ENCODE assay signal across 9 cellular contexts in the genomic region with DNA sequence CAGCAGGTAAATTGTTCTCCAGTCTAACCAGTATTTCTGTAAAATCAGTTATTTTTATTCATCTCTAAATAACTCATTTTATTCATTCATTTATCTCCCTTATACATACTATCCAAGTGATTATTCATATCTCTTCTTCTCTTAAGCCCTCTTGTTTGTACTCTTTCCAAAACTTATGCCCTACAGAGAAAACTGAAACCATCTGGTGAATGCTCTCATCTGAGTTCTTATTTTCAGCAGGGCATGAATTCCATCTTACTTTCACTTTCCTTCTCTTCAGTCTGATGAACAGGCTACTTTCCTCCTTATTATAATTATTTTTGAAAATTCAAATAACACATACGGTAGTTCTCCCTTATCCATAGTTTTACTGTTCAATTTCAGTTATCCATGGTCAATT.
A peak's percentile ranks its signal among the peaks of the same experiment; 100 is the strongest.
DNase-seq lines count a peak whose midpoint lies in the region; ATAC-seq and TF ChIP-seq lines count a peak whose summit lies in the region.
"Had no signal": no experiment of that assay in that cellular context is flagged by ENCODE, and none has a peak within 500 bp of the region (broad histone marks: within the 10 kb centered on the region; RNA-seq: fewer than 3 reads in every experiment).

No MANE protein-coding gene starts in this region.

- peaks cover 0 to 3% of the 10 kb centered on the region in 2 donors for H3K36me3 ChIP-seq in thyroid gland

- intact Hi-C loops in activated naive CD4-positive, alpha-beta T cell treated with anti-CD3 and anti-CD28 coated beads for 36 hours (cut with micrococcal nuclease): no loop called here
- intact Hi-C loops in thyroid gland (cut with DNase I): no loop called here

- no peak for DNase-seq in activated naive CD4-positive, alpha-beta T cell treated with anti-CD3 and anti-CD28 coated beads for 36 hours
- peak; percentile 10 for DNase-seq in dermis blood vessel endothelial cell
- no peak for DNase-seq in thyroid gland
- DNase-seq in NCI-H1105 (lab: John Stamatoyannopoulos, UW): no peak
- DNase-seq in iPS-NIHi7 (ENCODE audit: extremely low spot score): no peak
- no peak for DNase-seq in GM13976 (ENCODE audit: low spot score)
- DNase-seq: effector CD8-positive, alpha-beta T cell had no signal

- in situ Hi-C loops in GM13976 (cut with MboI; ENCODE audit: low sequenced_read_pairs, unreplicated experiment): no loop called here

- CTCF ChIA-PET in activated naive CD4-positive, alpha-beta T cell treated with anti-CD3 and anti-CD28 coated beads for 36 hours (lab: Charles Lee): interaction anchor here (0.6 kb wide), 1 partner anchor 51 kb away, joined by 4 read pairs; no protein-coding TSS in a partner anchor

- peaks cover 31% of the 10 kb centered on the region for H3K4me1 Mint-ChIP-seq in activated naive CD4-positive, alpha-beta T cell treated with anti-CD3 and anti-CD28 coated beads, Interleukin-2, amount 50 U/mL, for 24 hours
- H3K4me1 Mint-ChIP-seq in activated naive CD4-positive, alpha-beta T cell treated with anti-CD3 and anti-CD28 coated beads for 36 hours (ENCODE audit: low read depth): peaks cover 26% of the 10 kb centered on the region

- peak overlapping the region; percentile 28 for H3K4me3 Mint-ChIP-seq in activated naive CD4-positive, alpha-beta T cell treated with anti-CD3 and anti-CD28 coated beads, Interleukin-2, amount 50 U/mL, for 24 hours
- H3K4me3 Mint-ChIP-seq in activated naive CD4-positive, alpha-beta T cell treated with anti-CD3 and anti-CD28 coated beads for 36 hours: no peak overlapping the region

- peaks cover 5 to 10% of the 10 kb centered on the region in 2 donors for H3K4me1 ChIP-seq in thyroid gland

- TF ChIP-seq CTCF in thyroid gland (IDR thresholded peaks at IDR 0.05) (no peak), GM13976 (IDR thresholded peaks at IDR 0.05; ENCODE audit: borderline replicate concordance, control extremely low read depth, extremely low read depth, insufficient read depth, missing control alignments) (no peak)

- no peak overlapping the region for H3K4me3 ChIP-seq in thyroid gland (replicated peaks in 1 of 3)

- ATAC-seq in HG03354 (IDR thresholded peaks at IDR 0.05; ENCODE audit: poor library complexity, severe bottlenecking, unreplicated experiment): peak; percentile 82

- 79 to 82% methylated on average over 1 of the region's 1 CpG for WGBS in thyroid gland, 2 donors

- H3K27ac Mint-ChIP-seq in activated naive CD4-positive, alpha-beta T cell treated with anti-CD3 and anti-CD28 coated beads, Interleukin-2, amount 50 U/mL, for 24 hours: no peak overlapping the region
- H3K27ac Mint-ChIP-seq in activated naive CD4-positive, alpha-beta T cell treated with anti-CD3 and anti-CD28 coated beads for 36 hours: no peak overlapping the region

- no peaks in the 10 kb centered on the region for H3K9me3 Mint-ChIP-seq in activated naive CD4-positive, alpha-beta T cell treated with anti-CD3 and anti-CD28 coated beads, Interleukin-2, amount 50 U/mL, for 24 hours
- no peaks in the 10 kb centered on the region for H3K9me3 Mint-ChIP-seq in activated naive CD4-positive, alpha-beta T cell treated with anti-CD3 and anti-CD28 coated beads for 36 hours

- H3K36me3 Mint-ChIP-seq in activated naive CD4-positive, alpha-beta T cell treated with anti-CD3 and anti-CD28 coated beads, Interleukin-2, amount 50 U/mL, for 24 hours: peaks cover 8% of the 10 kb centered on the region
- H3K36me3 Mint-ChIP-seq in activated naive CD4-positive, alpha-beta T cell treated with anti-CD3 and anti-CD28 coated beads for 36 hours (ENCODE audit: low read depth): peaks cover 3% of the 10 kb centered on the region

- no peaks in the 10 kb centered on the region for H3K27me3 ChIP-seq in thyroid gland

- no peak for TF ChIP-seq POLR2A in thyroid gland (IDR thresholded peaks at IDR 0.05)

- peak overlapping the region in 2 of 3 donors; percentile 10 to 16 for H3K27ac ChIP-seq in thyroid gland

- H3K27me3 Mint-ChIP-seq in activated naive CD4-positive, alpha-beta T cell treated with anti-CD3 and anti-CD28 coated beads, Interleukin-2, amount 50 U/mL, for 24 hours: no peaks in the 10 kb centered on the region
- no peaks in the 10 kb centered on the region for H3K27me3 Mint-ChIP-seq in activated naive CD4-positive, alpha-beta T cell treated with anti-CD3 and anti-CD28 coated beads for 36 hours (ENCODE audit: low read depth)

- H3K9me3 ChIP-seq in thyroid gland: no peaks in the 10 kb centered on the region
